8 cellular contexts compared by ENCODE assay signal in genomic region chr2:43224131-43224570, GRCh38. TPM values are rescaled to one million over a fixed set of nuclear protein-coding genes. Genes with fewer than 3 reads are reported as not detected.
DNase-seq lines count a peak whose midpoint lies in the region; ATAC-seq, FAIRE-seq and TF ChIP-seq lines count a peak whose summit lies in the region.

No MANE protein-coding gene starts in this region.

- BruUV-seq in HCT116 (replicated peaks; lab: Mats Ljungman, UMichigan): no TSS peak

- DNase-seq in A549 (ENCODE audit: low read depth in 1 of 2, low spot score in 1 of 2) (peak in 1 of 2 experiments; percentile 87), HCT116 (ENCODE audit: low read depth, low spot score) (no peak), T-helper 2 cell (peak; percentile 29 to 89 (median 53)), astrocyte (ENCODE audit: low read depth) (peak; percentile 49), iPS DF 6.9 (ENCODE audit: low read depth, low spot score) (no peak), COR-L47 (lab: John Stamatoyannopoulos, UW) (no peak), epidermal melanocyte (ENCODE audit: insufficient read length, low spot score) (no peak)

- H4K20me1 ChIP-seq in HCT116 (ENCODE audit: insufficient read depth) (no peaks in the 10 kb centered on the region), astrocyte (ENCODE audit: insufficient read depth, low read length) (peaks cover 17% of the 10 kb centered on the region)

- H3K9me3 ChIP-seq in A549 (no peaks in the 10 kb centered on the region), HCT116 (ENCODE audit: control insufficient read depth in 1 of 2, insufficient read depth in 1 of 2, low read depth in 1 of 2, low read length in 2 of 2) (no peaks in the 10 kb centered on the region), astrocyte (ENCODE audit: insufficient read depth, low read depth, low read length) (no peaks in the 10 kb centered on the region), iPS DF 6.9 (ENCODE audit: control insufficient read depth, insufficient read depth, low read length) (no peaks in the 10 kb centered on the region), skeletal muscle satellite cell (replicated peaks; ENCODE audit: low read length) (no peaks in the 10 kb centered on the region)

- peak overlapping the region; percentile 96 for H3K4me3 Mint-ChIP-seq in astrocyte (ENCODE audit: unreplicated experiment)

- no peak for TF ChIP-seq EP300 in A549 (IDR thresholded peaks at IDR 0.05)

- peak overlapping the region; percentile 95 for H3K27ac Mint-ChIP-seq in astrocyte (ENCODE audit: unreplicated experiment)

- peaks cover 10% of the 10 kb centered on the region for H3K36me3 Mint-ChIP-seq in astrocyte (ENCODE audit: low read depth, unreplicated experiment)

- under 1% methylated on average over 29 of the region's 41 CpGs for WGBS in A549 (ENCODE audit: missing lambda C conversion rate)
- no CpG with 5 or more reads among the region's 41 CpGs for WGBS in iPS DF 6.9 (ENCODE audit: insufficient coverage, insufficient read length)

- RAD21 ChIA-PET in HCT116 (lab: Charles Lee; ENCODE audit: low non-redundant PET in 1 of 2, low total read pairs in 2 of 2, uncharacterized antibody in 2 of 2, unreplicated experiment in 2 of 2): interaction anchor here in 1 of 2 experiments (0.7 kb wide), 1 partner anchor 55 kb away, joined by 4 read pairs; no protein-coding TSS in a partner anchor

- POLR2A ChIA-PET in A549 (lab: Yijun Ruan, JAX) (interaction anchor here (1.2 kb wide), 1 partner anchor 182 kb away, joined by 3 read pairs; no protein-coding TSS in a partner anchor), HCT116 (lab: Charles Lee) (no interaction called here)

- H3K79me2 ChIP-seq in HCT116 (ENCODE audit: insufficient read depth, low read length) (peaks cover 48% of the 10 kb centered on the region), astrocyte (ENCODE audit: insufficient read depth, low read length) (peaks cover 49% of the 10 kb centered on the region)

- CTCF ChIA-PET in A549 (lab: Yijun Ruan, JAX): interaction anchor here (0.7 to 11.1 kb wide), 47 partner anchors 9 to 396 kb away, joined by 3 to 163 read pairs (median 4); no protein-coding TSS in a partner anchor
- CTCF ChIA-PET in HCT116 (lab: Charles Lee): interaction anchor here (0.6 to 3.1 kb wide), 2 partner anchors 261 to 278 kb away, joined by 3 to 8 read pairs; no protein-coding TSS in a partner anchor

- no peaks in the 10 kb centered on the region for H3K9me2 ChIP-seq in HCT116 (ENCODE audit: insufficient read depth)

- intact Hi-C loops in HCT116 (cut with micrococcal nuclease): no loop called here

- H3K27me3 ChIP-seq in HCT116 (ENCODE audit: insufficient read depth, low read length) (no peaks in the 10 kb centered on the region), astrocyte (ENCODE audit: insufficient read depth, low read length) (no peaks in the 10 kb centered on the region), iPS DF 6.9 (ENCODE audit: control insufficient read depth, insufficient read depth, low read length) (no peaks in the 10 kb centered on the region), skeletal muscle satellite cell (ENCODE audit: control insufficient read depth, insufficient read depth, low read length) (no peaks in the 10 kb centered on the region)

- H3K4me2 ChIP-seq in A549 (peak overlapping the region; percentile 96), HCT116 (ENCODE audit: low read length) (no peak overlapping the region), astrocyte (ENCODE audit: low read length) (peak overlapping the region; percentile 91), skeletal muscle satellite cell (ENCODE audit: low read length) (peak overlapping the region; percentile 81)

- H3K27ac ChIP-seq in A549 (peak overlapping the region; percentile 89 to 98), HCT116 (ENCODE audit: low read depth, low read length) (peak overlapping the region; percentile 96; the same call in 1 of the 2 replicates), astrocyte (ENCODE audit: low read depth, low read length) (peak overlapping the region; percentile 93), iPS DF 6.9 (ENCODE audit: low read length) (no peak overlapping the region)

- H3K4me1 Mint-ChIP-seq in astrocyte (ENCODE audit: low read depth, unreplicated experiment): peaks cover 44% of the 10 kb centered on the region

- H3K4me3 ChIP-seq in A549: peak overlapping the region; percentile 86
- no peak overlapping the region for H3K4me3 ChIP-seq in HCT116 (replicated peaks in 1 of 2; ENCODE audit: low read depth in 1 of 2, low read length in 2 of 2)
- H3K4me3 ChIP-seq in astrocyte (ENCODE audit: insufficient read depth, low read depth, low read length): peak overlapping the region; percentile 81
- peak overlapping the region; percentile 88 for H3K4me3 ChIP-seq in iPS DF 6.9 (ENCODE audit: low read length)
- H3K4me3 ChIP-seq in skeletal muscle satellite cell (ENCODE audit: low read length): peak overlapping the region; percentile 97

- FAIRE-seq in A549 (lab: Jason Lieb, UNC) (no peak), astrocyte (lab: Jason Lieb, UNC) (no peak)

- TF ChIP-seq POLR2A in A549 (IDR thresholded peaks at IDR 0.05; ENCODE audit: low read length): no peak
- no peak for TF ChIP-seq POLR2A in HCT116 (IDR thresholded peaks at IDR 0.05; ENCODE audit: borderline replicate concordance, extremely low read depth, insufficient read depth, insufficient read length)

- no peak overlapping the region for H3K9ac ChIP-seq in HCT116 (ENCODE audit: low read length)
- H3K9ac ChIP-seq in astrocyte (ENCODE audit: low read length): peak overlapping the region; percentile 95
- H3K9ac ChIP-seq in skeletal muscle satellite cell (ENCODE audit: low read depth, low read length): peak overlapping the region; percentile 99

- H2AFZ ChIP-seq in HCT116 (ENCODE audit: low read depth, low read length, poor library complexity, severe bottlenecking): no peak overlapping the region
- H2AFZ ChIP-seq in astrocyte (ENCODE audit: low read depth, low read length): no peak overlapping the region

- TF ChIP-seq RAD21 in A549 (conservative IDR thresholded peaks at IDR 0.05 in 1 of 2, IDR thresholded peaks at IDR 0.05 in 1 of 2) (peak; percentile 68 to 72), HCT116 (IDR thresholded peaks at IDR 0.05; ENCODE audit: low read depth) (no peak)

- H3K9me3 Mint-ChIP-seq in astrocyte (ENCODE audit: unreplicated experiment): no peaks in the 10 kb centered on the region

- peaks cover 55% of the 10 kb centered on the region for H3K4me1 ChIP-seq in A549
- H3K4me1 ChIP-seq in HCT116 (ENCODE audit: control insufficient read depth in 1 of 2, insufficient read depth in 2 of 2, low read length in 2 of 2): peaks cover 45 to 66% of the 10 kb centered on the region in 2 experiments
- peaks cover 47% of the 10 kb centered on the region for H3K4me1 ChIP-seq in astrocyte (ENCODE audit: insufficient read depth, low read length)
- peaks cover 3% of the 10 kb centered on the region; the same call in 1 of the 2 replicates for H3K4me1 ChIP-seq in iPS DF 6.9 (ENCODE audit: control insufficient read depth, insufficient read depth, low read length)
- H3K4me1 ChIP-seq in skeletal muscle satellite cell (ENCODE audit: control insufficient read depth, insufficient read depth, low read length): peaks cover 44% of the 10 kb centered on the region

- peaks cover 10 to 12% of the 10 kb centered on the region in 2 experiments; a peak in 3 of 4 replicates for H3K36me3 ChIP-seq in HCT116 (ENCODE audit: control insufficient read depth in 1 of 2, insufficient read depth in 2 of 2, low read length in 2 of 2)
- no peaks in the 10 kb centered on the region for H3K36me3 ChIP-seq in astrocyte (ENCODE audit: insufficient read depth, low read length)
- H3K36me3 ChIP-seq in iPS DF 6.9 (ENCODE audit: control insufficient read depth, insufficient read depth, low read length): peaks cover 11% of the 10 kb centered on the region; the same call in 1 of the 2 replicates
- H3K36me3 ChIP-seq in skeletal muscle satellite cell (ENCODE audit: insufficient read depth, low read length): peaks cover 37% of the 10 kb centered on the region

- TF ChIP-seq CTCF in A549 (IDR thresholded peaks at IDR 0.05) (peak; percentile 61), HCT116 (IDR thresholded peaks at IDR 0.05 in 2 of 3, conservative IDR thresholded peaks at IDR 0.05 in 1 of 3; ENCODE audit: borderline replicate concordance in 1 of 3, insufficient read depth in 1 of 3, low read depth in 2 of 3, low read length in 2 of 3) (peak in 2 of 3 experiments; percentile 44 to 47; a peak in 4 of 6 replicates), astrocyte (IDR thresholded peaks at IDR 0.05; ENCODE audit: insufficient read depth, low read depth, low read length) (peak; percentile 3)

- no peaks in the 10 kb centered on the region for H3K27me3 Mint-ChIP-seq in astrocyte (ENCODE audit: low read depth, unreplicated experiment)

- no peak for ATAC-seq in A549
- no peak for ATAC-seq in HCT116

TF ChIP-seq in A549, 52 proteins besides CTCF, POLR2A, EP300 and RAD21 (continues in another document):
- TF ChIP-seq RNF2 (IDR thresholded peaks at IDR 0.05; ENCODE audit: borderline replicate concordance, low read depth): peak; percentile 23; the same call in 1 of the 2 replicates
- TF ChIP-seq SREBF2 (IDR thresholded peaks at IDR 0.05): no peak
- peak; percentile 78 for TF ChIP-seq SMC3 (IDR thresholded peaks at IDR 0.05)
- no peak for TF ChIP-seq NR3C1 (IDR thresholded peaks at IDR 0.05)
- peak in 1 of 2 experiments; percentile 29; a peak in 1 of 5 replicates for TF ChIP-seq JUN (IDR thresholded peaks at IDR 0.05)
- TF ChIP-seq HOXB5 (CRISPR knock-in tag; IDR thresholded peaks at IDR 0.05): 0 out of 2 replicates have a peak, but pooled peaks have one; percentile 4

TF ChIP-seq in HCT116, 20 proteins besides CTCF, POLR2A, EP300 and RAD21:
- peak; percentile 28; the same call in 1 of the 2 replicates for TF ChIP-seq POLR2AphosphoS5 (IDR thresholded peaks at IDR 0.05; ENCODE audit: low read depth, low read length)
- no peak for TF ChIP-seq SP1 (IDR thresholded peaks at IDR 0.05; ENCODE audit: low read depth)
- TF ChIP-seq JUND (IDR thresholded peaks at IDR 0.05): no peak
TF ChIP-seq in HCT116: peak in this region for 1.

RNA-seq across cellular contexts. Expression of gene ZFP36L2, which starts 2.3 kb away (rescaled TPM):
- polyA plus RNA-seq in A549 (2011; rRNA removed) (10.5 and 14.9 TPM in 2 replicates), A549 (2017; fragmentation: RNase III; extraction: RNeasy Plus Mini Kit Qiagen cat#74134 plus additional on column Dnase treatment) (14.5 to 18.2 TPM (median 17.3 TPM) in 3 replicates)
- 8.8 and 14.8 TPM in 2 replicates for polyA plus RNA-seq in A549 (2012; cell fraction: cytosol; rRNA removed)
- 9.8 and 17.6 TPM in 2 replicates for polyA plus RNA-seq in A549 (2012; cell fraction: nucleus; rRNA removed)
- 3.3 and 4.0 TPM in 2 replicates for polyA minus RNA-seq in A549 (2011; rRNA and poly(A)+ RNA removed)
- total RNA-seq in HCT116 (2021; ENCODE audit: unreplicated experiment) (30.3 TPM), astrocyte (44.5 and 49.5 TPM in 2 replicates)
- 15.7 and 29.3 TPM in 2 replicates for polyA plus RNA-seq in HCT116 (2012)
- 8.3 and 10.9 TPM in 2 replicates for total RNA-seq in skeletal muscle satellite cell (2012; rRNA removed)

Comparison
In these comparisons a context has a peak if more than half of its experiments do, and no peak if none do; other contexts are left out.
1. DNase-seq: peak in T-helper 2 cell (5 of 5) and astrocyte (single experiment); none in HCT116 (single experiment), iPS DF 6.9 (single experiment), COR-L47 (single experiment) and epidermal melanocyte (single experiment).
2. H3K4me3 ChIP-seq: peak in A549 (single experiment), astrocyte (single experiment), iPS DF 6.9 (single experiment) and skeletal muscle satellite cell (single experiment); none in HCT116 (0 of 2).
3. CTCF ChIP-seq: peak in every context shown above with its lines; median percentile 61 in A549; 46 in HCT116; 3 in astrocyte.
4. Of the 6 proteins assayed by ChIP-seq in both A549 and HCT116: peak only in A549: MAX and RAD21; only in HCT116: none; in both: CTCF; in neither: 3.